In genomic region chr1:75243124-75243523, GRCh38 we compare ENCODE assay signal across 34 cellular contexts.
"Had no signal": no experiment of that assay in that cellular context is flagged by ENCODE, and none has a peak within 500 bp of the region (broad histone marks: within the 10 kb centered on the region; RNA-seq: fewer than 3 reads in every experiment).

No MANE protein-coding gene starts in this region.

- H3K4me3 ChIP-seq: MG63 had no signal

- H3K36me3 ChIP-seq: MG63 had no signal

- DNase-seq: Karpas-422, Kasumi-1, MG63, MM.1S, MV-4-11, NCI-H1048, NCI-H1092, NCI-H1092 treated with DMSO at 0.1 percent for 48 hours, NCI-H1105, NCI-H1105 treated with DMSO at 0.1 percent for 48 hours, NCI-H1417, NCI-H1417 treated with DMSO at 0.1 percent for 48 hours, NCI-H1436, NCI-H1436 treated with DMSO at 0.1 percent for 48 hours, NCI-H146, NCI-H1694, NCI-H1694 treated with DMSO at 0.1 percent for 48 hours, NCI-H187, NCI-H187 treated with DMSO at 0.1 percent for 48 hours, NCI-H1930, NCI-H2029, NCI-H2029 treated with DMSO at 0.1 percent for 48 hours, NCI-H2081, NCI-H2081 treated with DMSO at 0.1 percent for 48 hours, NCI-H2107, NCI-H2171, NCI-H2171 treated with DMSO at 0.1 percent for 48 hours, NCI-H2227 treated with DMSO at 0.1 percent for 48 hours, NCI-H226, NCI-H345, NCI-H446, NCI-H446 treated with DMSO at 0.1 percent for 48 hours, NCI-H510A, NCI-H510A treated with DMSO at 0.1 percent for 48 hours had no signal

- H3K9me3 ChIP-seq: MG63 had no signal

- H3K27me3 ChIP-seq: MG63 had no signal
